Comparison of ENCODE assay signal across 9 cellular contexts in the genomic region with DNA sequence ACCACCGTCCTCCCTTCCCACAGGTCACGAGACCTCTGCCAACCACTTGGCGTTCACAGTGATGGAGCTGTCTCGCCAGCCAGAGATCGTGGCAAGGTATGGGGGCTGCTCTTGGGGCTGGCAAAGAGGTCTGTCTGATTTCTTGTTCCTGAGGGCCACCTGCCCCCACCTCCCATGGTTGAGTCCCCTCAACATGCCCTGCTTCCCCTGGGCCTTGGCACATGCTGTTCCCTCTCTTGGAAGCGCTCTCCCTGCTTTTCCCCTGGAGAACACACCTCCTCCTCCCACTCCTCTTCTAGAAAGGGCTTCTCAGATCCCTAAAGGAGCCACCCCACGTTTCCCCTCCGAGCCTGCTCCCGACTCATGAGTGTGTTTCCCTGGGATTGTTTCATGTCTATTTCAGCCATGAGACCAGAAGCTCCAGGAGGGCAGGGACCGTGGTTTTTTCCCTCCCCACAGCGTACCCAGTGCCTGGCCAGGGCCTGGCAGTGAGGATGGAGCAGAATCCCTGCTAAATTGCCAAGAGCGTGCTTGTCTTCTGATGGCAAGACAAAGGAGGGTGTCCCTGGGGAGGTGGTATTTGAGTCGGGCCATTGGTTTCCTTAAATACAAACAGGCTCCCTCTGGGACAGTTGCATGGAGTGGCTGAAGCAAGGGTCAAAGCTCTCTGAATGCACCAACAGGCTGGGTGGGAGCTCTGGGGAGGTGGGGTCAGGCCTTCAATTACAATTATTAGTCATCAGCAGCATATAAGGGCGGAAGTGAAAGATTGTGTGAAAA. TPM values are rescaled to one million over a fixed set of nuclear protein-coding genes. Genes with fewer than 3 reads are reported as not detected.
DNase-seq lines count a peak whose midpoint lies in the region; ATAC-seq lines count a peak whose summit lies in the region.
"Had no signal": no experiment of that assay in that cellular context is flagged by ENCODE, and none has a peak within 500 bp of the region (broad histone marks: within the 10 kb centered on the region; RNA-seq: fewer than 3 reads in every experiment).

No MANE protein-coding gene starts in this region.

- ATAC-seq in GM18873 (IDR thresholded peaks at IDR 0.05; ENCODE audit: low FRiP score, unreplicated experiment) = peak; percentile 82
- peak; percentile 78 for ATAC-seq in GM21825 (IDR thresholded peaks at IDR 0.05; ENCODE audit: unreplicated experiment)
- ATAC-seq in HG03521 (IDR thresholded peaks at IDR 0.05; ENCODE audit: unreplicated experiment) = peak; percentile 89
- no peak for ATAC-seq in GM19397 (IDR thresholded peaks at IDR 0.05; ENCODE audit: unreplicated experiment)
- ATAC-seq in sciatic nerve = no peak
- ATAC-seq: SK-N-SH treated with all-trans-retinoic acid at 6 μM for 48 hours had no signal

- intact Hi-C loops in sciatic nerve (cut with DNase I) = no loop called here

- DNase-seq in myocyte (ENCODE audit: low read depth) = peak; percentile 27
- no peak for DNase-seq in RPMI8226
- no peak for DNase-seq in sciatic nerve (ENCODE audit: low spot score)
- DNase-seq: activated naive CD4-positive, alpha-beta T cell had no signal

RNA-seq across cellular contexts. Expression of gene CYP46A1, which starts 34.1 kb away (rescaled TPM):
- 2.2 and 2.8 TPM in 2 replicates for total RNA-seq in myocyte
- polyA plus RNA-seq in myocyte (2012) = 1.6 TPM
- 2.5 TPM for total RNA-seq in sciatic nerve

Comparison
In these comparisons a context has a peak if more than half of its experiments do, and no peak if none do; other contexts are left out.
1. ATAC-seq: peak in GM18873 (single experiment), GM21825 (single experiment) and HG03521 (single experiment); none in GM19397 (single experiment) and sciatic nerve (single experiment).